8 cellular contexts compared by ENCODE assay signal in genomic region chr22:46267431-46268279, GRCh38. TPM values are rescaled to one million over a fixed set of nuclear protein-coding genes. Genes with fewer than 3 reads are reported as not detected.
DNase-seq lines count a peak whose midpoint lies in the region; ATAC-seq and TF ChIP-seq lines count a peak whose summit lies in the region.

Gene TTC38 (plus strand): TSS chr22:46268008. CDS start chr22:46268040, 32 bp downstream.

- peaks cover 10% of the 10 kb centered on the region; the same call in 1 of the 2 replicates for H3K36me3 ChIP-seq in MG63

- peak within 1 kb of the TSS; percentile 85 to 95 (median 92) for H3K4me3 Mint-ChIP-seq in brain

- H3K4me1 Mint-ChIP-seq in brain = peaks cover 23% of the 10 kb centered on the region

- no peaks in the 10 kb centered on the region for H3K27me3 ChIP-seq in MG63

- peaks cover 38% of the 10 kb centered on the region for H3K27me3 Mint-ChIP-seq in brain

- ATAC-seq in GM21528 (IDR thresholded peaks at IDR 0.05; ENCODE audit: low FRiP score, unreplicated experiment) (peak; percentile 68), HG02870 (IDR thresholded peaks at IDR 0.05; ENCODE audit: unreplicated experiment) (no peak)

- H3K9me3 ChIP-seq in MG63 = no peaks in the 10 kb centered on the region

- TF ChIP-seq CTCF in brain (conservative IDR thresholded peaks at IDR 0.05) = no peak

- peak within 1 kb of the TSS; percentile 75 to 94 (median 84) for H3K27ac Mint-ChIP-seq in brain

- H3K36me3 Mint-ChIP-seq in brain = peaks cover 23% of the 10 kb centered on the region

- DNase-seq in DMS 273 (lab: John Stamatoyannopoulos, UW; ENCODE audit: unreplicated experiment) (peak; percentile 82), MG63 (peak; percentile 87), T-helper 9 cell (peak; percentile 44), hippocampal formation (lab: John Stamatoyannopoulos, UW) (peak; percentile 58 to 85), putamen (ENCODE audit: low spot score) (peak; percentile 85)

- peak within 1 kb of the TSS; percentile 92 for H3K4me3 ChIP-seq in MG63

- peaks cover 14 to 37% (median 32%) of the 10 kb centered on the region in 5 experiments for H3K9me3 Mint-ChIP-seq in brain

RNA-seq across cellular contexts. Expression of gene TTC38, which starts in this region (rescaled TPM):
- total RNA-seq in MG63 (2014; rRNA removed; shearing (Covaris generic); ENCODE audit: low replicate concordance) = 21.3 and 36.3 TPM in 2 replicates
- polyA plus RNA-seq in brain (ENCODE audit: insufficient read depth, low read depth, low replicate concordance) = 24.7 TPM
